Comparison of ENCODE assay signal across 1 cellular context in the genomic region with DNA sequence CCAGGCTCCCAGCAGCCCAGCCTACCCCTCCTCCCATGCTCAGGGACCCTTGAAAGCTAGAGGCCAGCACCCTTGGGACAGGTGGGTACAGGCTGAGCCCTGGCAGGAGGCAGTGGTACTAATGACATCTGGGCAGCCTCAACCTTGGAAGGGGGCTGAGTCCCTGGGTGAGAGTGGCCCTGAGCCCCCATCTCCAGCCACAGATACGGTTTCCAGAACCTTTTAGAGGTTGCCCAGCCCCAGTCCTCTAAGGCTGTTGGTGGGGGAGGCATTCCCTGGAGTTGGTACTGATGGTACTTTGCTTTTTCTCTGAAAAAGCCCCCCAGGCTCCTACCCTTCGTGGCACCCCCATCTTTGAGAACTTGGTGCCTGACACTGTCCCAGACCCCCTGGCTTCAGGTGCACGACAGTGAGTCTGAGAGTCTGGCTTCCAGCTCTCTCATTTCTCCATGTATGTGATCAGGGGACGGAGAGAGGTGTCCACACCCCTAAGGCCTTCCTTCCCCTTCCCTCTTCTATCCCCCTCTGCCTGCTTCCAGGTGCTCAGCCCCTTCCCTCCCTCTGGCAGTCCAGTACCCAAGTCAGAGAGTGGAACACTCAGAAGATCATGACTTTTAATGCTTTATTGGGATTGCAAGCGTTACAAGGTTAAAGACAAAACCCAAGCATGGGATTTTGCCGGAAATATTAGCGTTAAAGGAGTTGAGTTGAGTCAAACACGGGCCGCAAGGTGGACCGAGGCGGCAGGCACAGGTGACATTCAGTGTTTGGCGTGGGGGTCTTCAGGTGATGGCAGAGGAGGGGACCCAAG.
TF ChIP-seq lines count a peak whose summit lies in the region.

No MANE protein-coding gene starts in this region.

TF ChIP-seq in HepG2, 621 proteins besides CTCF, POLR2A, EP300 and RAD21 (continued from another document and continues in another):
- TF ChIP-seq ZNF329 (CRISPR knock-in tag; IDR thresholded peaks at IDR 0.05; ENCODE audit: low read depth) = 0 out of 2 replicates have a peak, but pooled peaks have one; percentile 19
- no peak for TF ChIP-seq SNAPC2 (CRISPR knock-in tag; IDR thresholded peaks at IDR 0.05)
- TF ChIP-seq ZNF343 (CRISPR knock-in tag; IDR thresholded peaks at IDR 0.05) = 0 out of 2 replicates have a peak, but pooled peaks have one; percentile 72
- TF ChIP-seq, protein P1, sequence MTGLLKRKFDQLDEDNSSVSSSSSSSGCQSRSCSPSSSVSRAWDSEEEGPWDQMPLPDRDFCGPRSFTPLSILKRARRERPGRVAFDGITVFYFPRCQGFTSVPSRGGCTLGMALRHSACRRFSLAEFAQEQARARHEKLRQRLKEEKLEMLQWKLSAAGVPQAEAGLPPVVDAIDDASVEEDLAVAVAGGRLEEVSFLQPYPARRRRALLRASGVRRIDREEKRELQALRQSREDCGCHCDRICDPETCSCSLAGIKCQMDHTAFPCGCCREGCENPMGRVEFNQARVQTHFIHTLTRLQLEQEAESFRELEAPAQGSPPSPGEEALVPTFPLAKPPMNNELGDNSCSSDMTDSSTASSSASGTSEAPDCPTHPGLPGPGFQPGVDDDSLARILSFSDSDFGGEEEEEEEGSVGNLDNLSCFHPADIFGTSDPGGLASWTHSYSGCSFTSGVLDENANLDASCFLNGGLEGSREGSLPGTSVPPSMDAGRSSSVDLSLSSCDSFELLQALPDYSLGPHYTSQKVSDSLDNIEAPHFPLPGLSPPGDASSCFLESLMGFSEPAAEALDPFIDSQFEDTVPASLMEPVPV (CRISPR knock-in tag; IDR thresholded peaks at IDR 0.05) = 0 out of 2 replicates have a peak, but pooled peaks have one; percentile 78
- TF ChIP-seq TARDBP (CRISPR knock-in tag; IDR thresholded peaks at IDR 0.05) = peak; percentile 18; the same call in 1 of the 2 replicates
- peak; percentile 58 for TF ChIP-seq U2AF1 (optimal IDR thresholded peaks at IDR 0.05; ENCODE audit: low read depth, low read length)
- TF ChIP-seq ZNF607 (CRISPR knock-in tag; IDR thresholded peaks at IDR 0.05; ENCODE audit: borderline replicate concordance) = peak; percentile 62; the same call in 1 of the 2 replicates
- TF ChIP-seq, protein P2, sequence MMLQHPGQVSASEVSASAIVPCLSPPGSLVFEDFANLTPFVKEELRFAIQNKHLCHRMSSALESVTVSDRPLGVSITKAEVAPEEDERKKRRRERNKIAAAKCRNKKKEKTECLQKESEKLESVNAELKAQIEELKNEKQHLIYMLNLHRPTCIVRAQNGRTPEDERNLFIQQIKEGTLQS (CRISPR knock-in tag; IDR thresholded peaks at IDR 0.05) = no peak
- TF ChIP-seq ZNF205 (CRISPR knock-in tag; IDR thresholded peaks at IDR 0.05) = no peak
- TF ChIP-seq, protein P3, sequence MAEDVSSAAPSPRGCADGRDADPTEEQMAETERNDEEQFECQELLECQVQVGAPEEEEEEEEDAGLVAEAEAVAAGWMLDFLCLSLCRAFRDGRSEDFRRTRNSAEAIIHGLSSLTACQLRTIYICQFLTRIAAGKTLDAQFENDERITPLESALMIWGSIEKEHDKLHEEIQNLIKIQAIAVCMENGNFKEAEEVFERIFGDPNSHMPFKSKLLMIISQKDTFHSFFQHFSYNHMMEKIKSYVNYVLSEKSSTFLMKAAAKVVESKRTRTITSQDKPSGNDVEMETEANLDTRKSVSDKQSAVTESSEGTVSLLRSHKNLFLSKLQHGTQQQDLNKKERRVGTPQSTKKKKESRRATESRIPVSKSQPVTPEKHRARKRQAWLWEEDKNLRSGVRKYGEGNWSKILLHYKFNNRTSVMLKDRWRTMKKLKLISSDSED (CRISPR knock-in tag; IDR thresholded peaks at IDR 0.05) = peak; percentile 87
- no peak; the same call in 1 of the 2 replicates for TF ChIP-seq ZFP36L1 (CRISPR knock-in tag; IDR thresholded peaks at IDR 0.05)
- TF ChIP-seq RARA (CRISPR knock-in tag; IDR thresholded peaks at IDR 0.05) = no peak
- TF ChIP-seq, protein P4, sequence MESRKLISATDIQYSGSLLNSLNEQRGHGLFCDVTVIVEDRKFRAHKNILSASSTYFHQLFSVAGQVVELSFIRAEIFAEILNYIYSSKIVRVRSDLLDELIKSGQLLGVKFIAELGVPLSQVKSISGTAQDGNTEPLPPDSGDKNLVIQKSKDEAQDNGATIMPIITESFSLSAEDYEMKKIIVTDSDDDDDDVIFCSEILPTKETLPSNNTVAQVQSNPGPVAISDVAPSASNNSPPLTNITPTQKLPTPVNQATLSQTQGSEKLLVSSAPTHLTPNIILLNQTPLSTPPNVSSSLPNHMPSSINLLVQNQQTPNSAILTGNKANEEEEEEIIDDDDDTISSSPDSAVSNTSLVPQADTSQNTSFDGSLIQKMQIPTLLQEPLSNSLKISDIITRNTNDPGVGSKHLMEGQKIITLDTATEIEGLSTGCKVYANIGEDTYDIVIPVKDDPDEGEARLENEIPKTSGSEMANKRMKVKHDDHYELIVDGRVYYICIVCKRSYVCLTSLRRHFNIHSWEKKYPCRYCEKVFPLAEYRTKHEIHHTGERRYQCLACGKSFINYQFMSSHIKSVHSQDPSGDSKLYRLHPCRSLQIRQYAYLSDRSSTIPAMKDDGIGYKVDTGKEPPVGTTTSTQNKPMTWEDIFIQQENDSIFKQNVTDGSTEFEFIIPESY (CRISPR knock-in tag; IDR thresholded peaks at IDR 0.05) = no peak; the same call in 1 of the 2 replicates
- TF ChIP-seq, protein P5, sequence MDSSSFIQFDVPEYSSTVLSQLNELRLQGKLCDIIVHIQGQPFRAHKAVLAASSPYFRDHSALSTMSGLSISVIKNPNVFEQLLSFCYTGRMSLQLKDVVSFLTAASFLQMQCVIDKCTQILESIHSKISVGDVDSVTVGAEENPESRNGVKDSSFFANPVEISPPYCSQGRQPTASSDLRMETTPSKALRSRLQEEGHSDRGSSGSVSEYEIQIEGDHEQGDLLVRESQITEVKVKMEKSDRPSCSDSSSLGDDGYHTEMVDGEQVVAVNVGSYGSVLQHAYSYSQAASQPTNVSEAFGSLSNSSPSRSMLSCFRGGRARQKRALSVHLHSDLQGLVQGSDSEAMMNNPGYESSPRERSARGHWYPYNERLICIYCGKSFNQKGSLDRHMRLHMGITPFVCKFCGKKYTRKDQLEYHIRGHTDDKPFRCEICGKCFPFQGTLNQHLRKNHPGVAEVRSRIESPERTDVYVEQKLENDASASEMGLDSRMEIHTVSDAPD (CRISPR knock-in tag; IDR thresholded peaks at IDR 0.05) = no peak
- TF ChIP-seq NFYB (CRISPR knock-in tag; IDR thresholded peaks at IDR 0.05) = no peak
- TF ChIP-seq, protein P6, sequence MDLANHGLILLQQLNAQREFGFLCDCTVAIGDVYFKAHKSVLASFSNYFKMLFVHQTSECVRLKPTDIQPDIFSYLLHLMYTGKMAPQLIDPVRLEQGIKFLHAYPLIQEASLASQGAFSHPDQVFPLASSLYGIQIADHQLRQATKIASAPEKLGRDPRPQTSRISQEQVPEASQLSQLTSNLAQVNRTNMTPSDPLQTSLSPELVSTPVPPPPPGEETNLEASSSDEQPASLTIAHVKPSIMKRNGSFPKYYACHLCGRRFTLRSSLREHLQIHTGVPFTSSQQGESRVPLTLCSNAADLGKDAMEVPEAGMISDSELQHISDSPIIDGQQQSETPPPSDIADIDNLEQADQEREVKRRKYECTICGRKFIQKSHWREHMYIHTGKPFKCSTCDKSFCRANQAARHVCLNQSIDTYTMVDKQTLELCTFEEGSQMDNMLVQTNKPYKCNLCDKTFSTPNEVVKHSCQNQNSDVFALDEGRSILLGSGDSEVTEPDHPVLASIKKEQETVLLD (CRISPR knock-in tag; IDR thresholded peaks at IDR 0.05; ENCODE audit: low read depth) = peak; percentile 51; the same call in 1 of the 2 replicates
- no peak for TF ChIP-seq RELA (CRISPR knock-in tag; IDR thresholded peaks at IDR 0.05)
- TF ChIP-seq KDM2A (CRISPR knock-in tag; IDR thresholded peaks at IDR 0.05; ENCODE audit: borderline replicate concordance, low read depth) = peak; percentile 27; the same call in 1 of the 2 replicates
- TF ChIP-seq, protein P7, sequence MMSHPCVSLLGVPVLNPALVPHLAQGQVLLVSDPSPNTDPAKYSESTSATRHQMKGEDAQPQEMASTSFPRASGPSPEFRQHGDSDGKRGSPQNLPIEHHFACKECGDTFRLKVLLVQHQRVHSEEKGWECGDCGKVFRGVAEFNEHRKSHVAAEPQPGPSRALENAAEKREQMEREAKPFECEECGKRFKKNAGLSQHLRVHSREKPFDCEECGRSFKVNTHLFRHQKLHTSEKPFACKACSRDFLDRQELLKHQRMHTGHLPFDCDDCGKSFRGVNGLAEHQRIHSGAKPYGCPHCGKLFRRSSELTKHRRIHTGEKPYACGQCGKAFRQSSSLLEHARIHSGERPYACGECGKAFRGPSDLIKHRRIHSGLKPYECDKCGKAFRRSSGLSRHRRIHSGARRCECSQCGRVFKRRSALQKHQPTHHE (CRISPR knock-in tag; IDR thresholded peaks at IDR 0.05; ENCODE audit: borderline replicate concordance) = no peak
- peak; percentile 35; the same call in 1 of the 2 replicates for TF ChIP-seq ZNF431 (CRISPR knock-in tag; IDR thresholded peaks at IDR 0.05; ENCODE audit: borderline replicate concordance, low read depth)
- peak; percentile 80 for TF ChIP-seq ZNF326 (CRISPR knock-in tag; IDR thresholded peaks at IDR 0.05; ENCODE audit: borderline replicate concordance)
- TF ChIP-seq IKZF1 (IDR thresholded peaks at IDR 0.05) = no peak
- TF ChIP-seq ZNF180 (CRISPR knock-in tag; IDR thresholded peaks at IDR 0.05; ENCODE audit: borderline replicate concordance, low read depth) = no peak
- TF ChIP-seq SMAD3 (CRISPR knock-in tag; IDR thresholded peaks at IDR 0.05) = no peak
- no peak for TF ChIP-seq SMARCC2 (IDR thresholded peaks at IDR 0.05)
- no peak for TF ChIP-seq GATA4 (IDR thresholded peaks at IDR 0.05; ENCODE audit: borderline replicate concordance, low read depth)
- TF ChIP-seq RBAK (CRISPR knock-in tag; IDR thresholded peaks at IDR 0.05) = 0 out of 2 replicates have a peak, but pooled peaks have one; percentile 41
- TF ChIP-seq FOXA3 (CRISPR knock-in tag; IDR thresholded peaks at IDR 0.05) = peak; percentile 7
- TF ChIP-seq, protein P8, sequence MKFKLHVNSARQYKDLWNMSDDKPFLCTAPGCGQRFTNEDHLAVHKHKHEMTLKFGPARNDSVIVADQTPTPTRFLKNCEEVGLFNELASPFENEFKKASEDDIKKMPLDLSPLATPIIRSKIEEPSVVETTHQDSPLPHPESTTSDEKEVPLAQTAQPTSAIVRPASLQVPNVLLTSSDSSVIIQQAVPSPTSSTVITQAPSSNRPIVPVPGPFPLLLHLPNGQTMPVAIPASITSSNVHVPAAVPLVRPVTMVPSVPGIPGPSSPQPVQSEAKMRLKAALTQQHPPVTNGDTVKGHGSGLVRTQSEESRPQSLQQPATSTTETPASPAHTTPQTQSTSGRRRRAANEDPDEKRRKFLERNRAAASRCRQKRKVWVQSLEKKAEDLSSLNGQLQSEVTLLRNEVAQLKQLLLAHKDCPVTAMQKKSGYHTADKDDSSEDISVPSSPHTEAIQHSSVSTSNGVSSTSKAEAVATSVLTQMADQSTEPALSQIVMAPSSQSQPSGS (CRISPR knock-in tag; IDR thresholded peaks at IDR 0.05) = peak; percentile 17; the same call in 1 of the 2 replicates
- TF ChIP-seq MEIS2 (CRISPR knock-in tag; IDR thresholded peaks at IDR 0.05) = no peak
- no peak for TF ChIP-seq ATRX (CRISPR knock-in tag; IDR thresholded peaks at IDR 0.05; ENCODE audit: borderline replicate concordance)
- TF ChIP-seq, protein P9, sequence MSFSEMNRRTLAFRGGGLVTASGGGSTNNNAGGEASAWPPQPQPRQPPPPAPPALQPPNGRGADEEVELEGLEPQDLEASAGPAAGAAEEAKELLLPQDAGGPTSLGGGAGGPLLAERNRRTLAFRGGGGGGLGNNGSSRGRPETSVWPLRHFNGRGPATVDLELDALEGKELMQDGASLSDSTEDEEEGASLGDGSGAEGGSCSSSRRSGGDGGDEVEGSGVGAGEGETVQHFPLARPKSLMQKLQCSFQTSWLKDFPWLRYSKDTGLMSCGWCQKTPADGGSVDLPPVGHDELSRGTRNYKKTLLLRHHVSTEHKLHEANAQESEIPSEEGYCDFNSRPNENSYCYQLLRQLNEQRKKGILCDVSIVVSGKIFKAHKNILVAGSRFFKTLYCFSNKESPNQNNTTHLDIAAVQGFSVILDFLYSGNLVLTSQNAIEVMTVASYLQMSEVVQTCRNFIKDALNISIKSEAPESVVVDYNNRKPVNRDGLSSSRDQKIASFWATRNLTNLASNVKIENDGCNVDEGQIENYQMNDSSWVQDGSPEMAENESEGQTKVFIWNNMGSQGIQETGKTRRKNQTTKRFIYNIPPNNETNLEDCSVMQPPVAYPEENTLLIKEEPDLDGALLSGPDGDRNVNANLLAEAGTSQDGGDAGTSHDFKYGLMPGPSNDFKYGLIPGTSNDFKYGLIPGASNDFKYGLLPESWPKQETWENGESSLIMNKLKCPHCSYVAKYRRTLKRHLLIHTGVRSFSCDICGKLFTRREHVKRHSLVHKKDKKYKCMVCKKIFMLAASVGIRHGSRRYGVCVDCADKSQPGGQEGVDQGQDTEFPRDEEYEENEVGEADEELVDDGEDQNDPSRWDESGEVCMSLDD (CRISPR knock-in tag; IDR thresholded peaks at IDR 0.05; ENCODE audit: borderline replicate concordance) = no peak
- no peak for TF ChIP-seq POGZ (CRISPR knock-in tag; IDR thresholded peaks at IDR 0.05)
- TF ChIP-seq, protein P10, sequence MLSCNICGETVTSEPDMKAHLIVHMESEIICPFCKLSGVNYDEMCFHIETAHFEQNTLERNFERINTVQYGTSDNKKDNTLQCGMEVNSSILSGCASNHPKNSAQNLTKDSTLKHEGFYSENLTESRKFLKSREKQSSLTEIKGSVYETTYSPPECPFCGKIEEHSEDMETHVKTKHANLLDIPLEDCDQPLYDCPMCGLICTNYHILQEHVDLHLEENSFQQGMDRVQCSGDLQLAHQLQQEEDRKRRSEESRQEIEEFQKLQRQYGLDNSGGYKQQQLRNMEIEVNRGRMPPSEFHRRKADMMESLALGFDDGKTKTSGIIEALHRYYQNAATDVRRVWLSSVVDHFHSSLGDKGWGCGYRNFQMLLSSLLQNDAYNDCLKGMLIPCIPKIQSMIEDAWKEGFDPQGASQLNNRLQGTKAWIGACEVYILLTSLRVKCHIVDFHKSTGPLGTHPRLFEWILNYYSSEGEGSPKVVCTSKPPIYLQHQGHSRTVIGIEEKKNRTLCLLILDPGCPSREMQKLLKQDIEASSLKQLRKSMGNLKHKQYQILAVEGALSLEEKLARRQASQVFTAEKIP (CRISPR knock-in tag; IDR thresholded peaks at IDR 0.05; ENCODE audit: borderline replicate concordance) = no peak
- no peak for TF ChIP-seq ZNF451 (CRISPR knock-in tag; IDR thresholded peaks at IDR 0.05)
- TF ChIP-seq ZNF251 (CRISPR knock-in tag; IDR thresholded peaks at IDR 0.05) = no peak
- TF ChIP-seq ZZZ3 (CRISPR knock-in tag; IDR thresholded peaks at IDR 0.05; ENCODE audit: borderline replicate concordance) = no peak
- no peak for TF ChIP-seq CREB1 (IDR thresholded peaks at IDR 0.05)
- TF ChIP-seq CREB1 (CRISPR knock-in tag; IDR thresholded peaks at IDR 0.05) = peak; percentile 51
- TF ChIP-seq TOE1 (CRISPR knock-in tag; IDR thresholded peaks at IDR 0.05) = no peak; the same call in 1 of the 2 replicates
- no peak for TF ChIP-seq SIX4 (CRISPR knock-in tag; IDR thresholded peaks at IDR 0.05)
- no peak for TF ChIP-seq ZNF598 (CRISPR knock-in tag; IDR thresholded peaks at IDR 0.05; ENCODE audit: borderline replicate concordance)
- peak; percentile 42; the same call in 1 of the 2 replicates for TF ChIP-seq CREM (IDR thresholded peaks at IDR 0.05)
- no peak for TF ChIP-seq CREM (CRISPR knock-in tag; IDR thresholded peaks at IDR 0.05)
- no peak for TF ChIP-seq ZNF547 (CRISPR knock-in tag; IDR thresholded peaks at IDR 0.05)
- TF ChIP-seq ZNF354B (CRISPR knock-in tag; IDR thresholded peaks at IDR 0.05) = peak; percentile 42; the same call in 1 of the 2 replicates
- TF ChIP-seq NCOA5 (CRISPR knock-in tag; IDR thresholded peaks at IDR 0.05) = peak; percentile 24
- peak; percentile 31; the same call in 1 of the 2 replicates for TF ChIP-seq ZNF605 (CRISPR knock-in tag; IDR thresholded peaks at IDR 0.05)
- no peak for TF ChIP-seq ARHGAP35 (CRISPR knock-in tag; IDR thresholded peaks at IDR 0.05; ENCODE audit: borderline replicate concordance)
